16 cellular contexts compared by ENCODE assay signal in genomic region chr15:91264651-91265351, GRCh38.
A peak's percentile ranks its signal among the peaks of the same experiment; 100 is the strongest.
DNase-seq lines count a peak whose midpoint lies in the region; ATAC-seq and TF ChIP-seq lines count a peak whose summit lies in the region.
"Had no signal": no experiment of that assay in that cellular context is flagged by ENCODE, and none has a peak within 500 bp of the region (broad histone marks: within the 10 kb centered on the region; RNA-seq: fewer than 3 reads in every experiment).

No MANE protein-coding gene starts in this region.

- no peak overlapping the region for H3K27ac Mint-ChIP-seq in activated CD4-positive, alpha-beta T cell treated with anti-CD3 and anti-CD28 coated beads, Interleukin-2, amount 10 ng/mL, durations not matched to agents 24 days and 14 days

- peaks cover 22% of the 10 kb centered on the region for H3K27me3 Mint-ChIP-seq in activated CD4-positive, alpha-beta T cell treated with anti-CD3 and anti-CD28 coated beads, Interleukin-2, amount 10 ng/mL, durations not matched to agents 24 days and 14 days

- no peak overlapping the region for H3K4me3 Mint-ChIP-seq in activated CD4-positive, alpha-beta T cell treated with anti-CD3 and anti-CD28 coated beads, Interleukin-2, amount 10 ng/mL, durations not matched to agents 24 days and 14 days

- peak overlapping the region; percentile 63 for H3K27ac ChIP-seq in smooth muscle cell (ENCODE audit: low read depth)
- H3K27ac ChIP-seq: KMS-11 had no signal

- peak; percentile 52 for DNase-seq in KG1 (lab: John Stamatoyannopoulos, UW)
- DNase-seq in SKM-1 treated with dmso at 0.1 percent for 144 hours (lab: John Stamatoyannopoulos, UW; ENCODE audit: unreplicated experiment) = peak; percentile 96
- DNase-seq in left ventricle myocardium superior = no peak
- DNase-seq in smooth muscle cell (lab: John Stamatoyannopoulos, UW; ENCODE audit: unreplicated experiment) = no peak
- DNase-seq in NCI-H748 (lab: John Stamatoyannopoulos, UW; ENCODE audit: unreplicated experiment) = no peak
- no peak for DNase-seq in AG08395 (ENCODE audit: low spot score)
- no peak for DNase-seq in islet precursor cell
- no peak for DNase-seq in activated CD4-positive, alpha-beta T cell treated with anti-CD3 and anti-CD28 coated beads, Interleukin-2, amount 10 ng/mL, durations not matched to agents 24 days and 14 days
- DNase-seq: activated CD4-positive, alpha-beta T cell treated with anti-CD3 and anti-CD28 coated beads, Interleukin-2, amount 50 U/mL, for 4 hours; activated effector memory CD4-positive, alpha-beta T cell treated with Interleukin-2 at 50 U/mL for 16 hours; DMS79 treated with DMSO at 0.1 percent for 48 hours; H7; NCI-H2029 treated with DMSO at 0.1 percent for 48 hours; NCI-H69 had no signal

- no peak overlapping the region for H2AFZ ChIP-seq in smooth muscle cell (ENCODE audit: low read depth)

- peak; percentile 32 for ATAC-seq in left ventricle myocardium superior
- ATAC-seq: body of pancreas had no signal

- 90% methylated on average over 11 of the region's 11 CpGs for WGBS in smooth muscle cell (ENCODE audit: low lambda C conversion rate)

- H3K9me3 ChIP-seq in smooth muscle cell (replicated peaks; ENCODE audit: low read depth) = no peaks in the 10 kb centered on the region
- H3K9me3 ChIP-seq: body of pancreas had no signal

- intact Hi-C loops in left ventricle myocardium superior (cut with micrococcal nuclease) = no loop called here
- intact Hi-C loops in activated CD4-positive, alpha-beta T cell treated with anti-CD3 and anti-CD28 coated beads, Interleukin-2, amount 10 ng/mL, durations not matched to agents 24 days and 14 days (cut with micrococcal nuclease) = no loop called here

- H3K4me1 ChIP-seq in smooth muscle cell (ENCODE audit: low read depth) = peaks cover 4% of the 10 kb centered on the region
- H3K4me1 ChIP-seq: body of pancreas had no signal

- no peaks in the 10 kb centered on the region for H3K9me3 Mint-ChIP-seq in activated CD4-positive, alpha-beta T cell treated with anti-CD3 and anti-CD28 coated beads, Interleukin-2, amount 10 ng/mL, durations not matched to agents 24 days and 14 days

- H3K4me3 ChIP-seq in smooth muscle cell = no peak overlapping the region
- H3K4me3 ChIP-seq: body of pancreas had no signal

- no peaks in the 10 kb centered on the region for H3K36me3 Mint-ChIP-seq in activated CD4-positive, alpha-beta T cell treated with anti-CD3 and anti-CD28 coated beads, Interleukin-2, amount 10 ng/mL, durations not matched to agents 24 days and 14 days (ENCODE audit: low read depth)

- H3K4me1 Mint-ChIP-seq in activated CD4-positive, alpha-beta T cell treated with anti-CD3 and anti-CD28 coated beads, Interleukin-2, amount 10 ng/mL, durations not matched to agents 24 days and 14 days = no peaks in the 10 kb centered on the region

- H3K27me3 ChIP-seq in smooth muscle cell (ENCODE audit: low read depth) = peaks cover 22% of the 10 kb centered on the region
- H3K27me3 ChIP-seq: body of pancreas had no signal

- no peaks in the 10 kb centered on the region for H3K79me2 ChIP-seq in smooth muscle cell (ENCODE audit: low read depth)

- no peak for TF ChIP-seq CTCF in smooth muscle cell (IDR thresholded peaks at IDR 0.05; ENCODE audit: borderline replicate concordance, insufficient read depth, poor library complexity, severe bottlenecking)

- peak overlapping the region; percentile 68 for H3K4me2 ChIP-seq in smooth muscle cell
- H3K4me2 ChIP-seq: KMS-11 had no signal

- no peaks in the 10 kb centered on the region for H4K20me1 ChIP-seq in smooth muscle cell (ENCODE audit: low read depth)

- no peaks in the 10 kb centered on the region for H3K36me3 ChIP-seq in smooth muscle cell (ENCODE audit: low read depth)

- H3F3A ChIP-seq in smooth muscle cell (ENCODE audit: low read depth) = no peaks in the 10 kb centered on the region

- H3K9ac ChIP-seq in smooth muscle cell (ENCODE audit: low read depth) = no peak overlapping the region
- H3K9ac ChIP-seq: KMS-11 had no signal

Comparison
In these comparisons a context has a peak if more than half of its experiments do, and no peak if none do; other contexts are left out.
1. DNase-seq: peak in KG1 (single experiment) and SKM-1 treated with dmso at 0.1 percent for 144 hours (single experiment); none in left ventricle myocardium superior (single experiment), smooth muscle cell (single experiment), NCI-H748 (single experiment), AG08395 (single experiment), islet precursor cell (single experiment) and activated CD4-positive, alpha-beta T cell treated with anti-CD3 and anti-CD28 coated beads, Interleukin-2, amount 10 ng/mL, durations not matched to agents 24 days and 14 days (single experiment).